In the genomic region with DNA sequence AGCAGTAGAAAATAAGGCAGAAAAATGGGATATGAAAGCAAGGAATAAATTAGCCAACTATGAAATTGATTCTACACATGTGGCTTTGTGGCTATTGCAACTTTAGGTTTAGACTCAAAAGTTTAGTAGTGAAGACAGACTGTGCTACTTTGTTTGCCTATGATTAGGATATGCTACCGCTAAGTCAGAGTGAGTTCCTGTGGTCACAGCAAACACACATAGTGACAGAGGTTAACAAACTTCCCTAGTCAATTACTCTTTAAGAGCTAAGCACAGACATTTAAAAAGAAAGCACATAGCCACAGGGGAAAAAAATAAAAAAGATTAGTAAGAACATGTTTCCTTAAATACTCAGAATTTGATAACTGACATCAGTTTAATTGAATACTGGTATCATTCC, we compare ENCODE assay signal across 11 cellular contexts.
DNase-seq lines count a peak whose midpoint lies in the region; ATAC-seq and TF ChIP-seq lines count a peak whose summit lies in the region.
"Had no signal": no experiment of that assay in that cellular context is flagged by ENCODE, and none has a peak within 500 bp of the region (broad histone marks: within the 10 kb centered on the region; RNA-seq: fewer than 3 reads in every experiment).

No MANE protein-coding gene starts in this region.

- WGBS in right lobe of liver (ENCODE audit: insufficient coverage, low coverage, low lambda C conversion rate, missing lambda C conversion rate), result 0% methylated on average over 1 of the region's 1 CpG

- no peaks in the 10 kb centered on the region for H3K27me3 ChIP-seq in right lobe of liver

- H3K27ac ChIP-seq in right lobe of liver, result no peak overlapping the region

- ATAC-seq in GM18909 (IDR thresholded peaks at IDR 0.05; ENCODE audit: poor library complexity, unreplicated experiment) (peak; percentile 67), HG02973 (IDR thresholded peaks at IDR 0.05; ENCODE audit: unreplicated experiment) (peak; percentile 91), right lobe of liver (peak; percentile 93 to 99 (median 96))
- ATAC-seq: mucosa of descending colon had no signal

- TF ChIP-seq POLR2A in right lobe of liver (IDR thresholded peaks at IDR 0.05), result no peak

- no peak for TF ChIP-seq CTCF in right lobe of liver (IDR thresholded peaks at IDR 0.05)

- H3K9me3 ChIP-seq in right lobe of liver, result no peaks in the 10 kb centered on the region

- peaks cover 0 to 10% (median 2%) of the 10 kb centered on the region in 4 donors for H3K4me1 ChIP-seq in right lobe of liver

- DNase-seq in SW480 (ENCODE audit: low spot score), result peak; percentile 6
- DNase-seq in right lobe of liver, result no peak
- DNase-seq in anterior cingulate cortex (lab: John Stamatoyannopoulos, UW), result no peak
- no peak for DNase-seq in nucleus accumbens (lab: John Stamatoyannopoulos, UW)
- no peak for DNase-seq in mucosa of gallbladder (ENCODE audit: low spot score)
- DNase-seq in GF-D8 (lab: John Stamatoyannopoulos, UW), result no peak
- DNase-seq: erythroblast, mucosa of descending colon, NCI-H1694 treated with DMSO at 0.1 percent for 48 hours had no signal

- intact Hi-C loops in right lobe of liver (cut with DNase I), result no loop called here

- H3K36me3 ChIP-seq in right lobe of liver, result no peaks in the 10 kb centered on the region

- no peak overlapping the region for H3K4me3 ChIP-seq in right lobe of liver
- H3K4me3 ChIP-seq: mucosa of descending colon had no signal
